13 cellular contexts compared by ENCODE assay signal in the genomic region with DNA sequence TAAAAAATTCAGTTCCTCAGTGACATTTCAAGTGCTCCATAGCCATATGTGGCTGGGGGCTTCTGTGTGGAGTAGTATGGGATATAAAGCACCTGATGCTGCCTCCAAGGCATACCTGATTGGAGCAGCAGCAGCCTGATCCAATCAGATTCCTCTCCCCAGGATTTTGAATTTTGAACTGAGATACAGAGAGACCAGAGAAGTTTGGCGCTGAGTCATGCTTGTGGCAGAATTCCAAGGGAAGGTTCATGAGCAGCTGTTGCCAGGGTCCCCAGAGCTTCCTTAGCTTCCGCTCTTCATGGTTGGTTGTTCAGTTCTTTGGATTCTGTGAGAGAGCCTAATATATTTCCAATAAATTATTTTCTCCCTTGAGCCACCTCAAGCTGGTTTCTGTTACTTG. TPM values are rescaled to one million over a fixed set of nuclear protein-coding genes. Genes with fewer than 3 reads are reported as not detected.
DNase-seq lines count a peak whose midpoint lies in the region; ATAC-seq and TF ChIP-seq lines count a peak whose summit lies in the region.
"Had no signal": no experiment of that assay in that cellular context is flagged by ENCODE, and none has a peak within 500 bp of the region (broad histone marks: within the 10 kb centered on the region; RNA-seq: fewer than 3 reads in every experiment).

No MANE protein-coding gene starts in this region.

- TF ChIP-seq POLR2A in adrenal gland (IDR thresholded peaks at IDR 0.05), result no peak

- H3K9me3 ChIP-seq in adrenal gland (replicated peaks in 1 of 3) (no peaks in the 10 kb centered on the region), trophoblast cell (ENCODE audit: insufficient read depth, low read depth, low read length) (no peaks in the 10 kb centered on the region)
- H3K9me3 ChIP-seq: vagina had no signal

- H3K36me3 ChIP-seq in adrenal gland (replicated peaks in 1 of 2) (no peaks in the 10 kb centered on the region), trophoblast cell (ENCODE audit: control insufficient read depth in 1 of 2, insufficient read depth in 2 of 2, low read length in 2 of 2) (no peaks in the 10 kb centered on the region)
- H3K36me3 ChIP-seq: vagina had no signal

- H3K14ac ChIP-seq in trophoblast cell (ENCODE audit: low read length), result no peak overlapping the region

- H3K18ac ChIP-seq in trophoblast cell (ENCODE audit: low read length), result no peak overlapping the region

- no peak overlapping the region for H3K23ac ChIP-seq in trophoblast cell (ENCODE audit: low read length)

- no peak overlapping the region for H3K4me2 ChIP-seq in trophoblast cell (ENCODE audit: low read length)

- WGBS in adrenal gland, 4 donors, result 29 to 40% (median 33%) methylated on average over 2 of the region's 2 CpGs
- WGBS in trophoblast cell (ENCODE audit: extremely low coverage, insufficient coverage, insufficient read length), result no CpG with 5 or more reads among the region's 2 CpGs

- H3K79me2 ChIP-seq in trophoblast cell (ENCODE audit: control insufficient read depth, insufficient read depth, low read length, poor library complexity), result no peaks in the 10 kb centered on the region

- TF ChIP-seq CTCF in adrenal gland (IDR thresholded peaks at IDR 0.05), result no peak

- intact Hi-C loops in adrenal gland (cut with DNase I), result no loop called here

- ATAC-seq in GM19395 (IDR thresholded peaks at IDR 0.05; ENCODE audit: unreplicated experiment) (no peak), GM19452 (IDR thresholded peaks at IDR 0.05; ENCODE audit: unreplicated experiment) (no peak)
- ATAC-seq: esophagus mucosa had no signal

- H2AFZ ChIP-seq in trophoblast cell (ENCODE audit: insufficient read depth, low read length, poor library complexity), result no peak overlapping the region

- DNase-seq in A172 (ENCODE audit: low spot score) (peak; percentile 68), HK-2 (ENCODE audit: unreplicated experiment) (peak; percentile 21), adrenal gland (peak; percentile 38 to 86 (median 77)), iPS DF 4.7 (ENCODE audit: extremely low read depth, low spot score) (peak; percentile 44), trophoblast cell (no peak), inferior parietal cortex (ENCODE audit: extremely low spot score) (no peak)
- DNase-seq: NCI-H1048 had no signal

- no peak overlapping the region for H3K4ac ChIP-seq in trophoblast cell (ENCODE audit: low read depth, low read length)

- no peak overlapping the region for H4K91ac ChIP-seq in trophoblast cell (ENCODE audit: low read depth, low read length)

- H3K4me3 ChIP-seq in adrenal gland (no peak overlapping the region), trophoblast cell (ENCODE audit: low read depth, low read length) (no peak overlapping the region)
- H3K4me3 ChIP-seq: skin epidermis, vagina had no signal

- H3K27ac ChIP-seq in adrenal gland (no peak overlapping the region), trophoblast cell (ENCODE audit: low read depth, low read length) (no peak overlapping the region)
- H3K27ac ChIP-seq: C4-2B, skin epidermis, vagina had no signal

- H2BK120ac ChIP-seq in trophoblast cell (ENCODE audit: insufficient read depth, low read length, poor library complexity), result no peak overlapping the region

- H4K12ac ChIP-seq in trophoblast cell (ENCODE audit: low read depth, low read length), result no peak overlapping the region

- H3K79me1 ChIP-seq in trophoblast cell (ENCODE audit: low read length), result no peaks in the 10 kb centered on the region

- no peak overlapping the region for H2AK5ac ChIP-seq in trophoblast cell (ENCODE audit: low read length)

- no peak overlapping the region for H2BK12ac ChIP-seq in trophoblast cell (ENCODE audit: low read length)

- H2BK5ac ChIP-seq in trophoblast cell (ENCODE audit: low read depth, low read length, poor library complexity), result no peak overlapping the region

- no peak overlapping the region for H3K9ac ChIP-seq in trophoblast cell (ENCODE audit: low read length)

- H4K8ac ChIP-seq in trophoblast cell (ENCODE audit: low read depth, low read length), result no peak overlapping the region

- H3K4me1 ChIP-seq in adrenal gland (replicated peaks in 1 of 2) (no peaks in the 10 kb centered on the region), trophoblast cell (ENCODE audit: control insufficient read depth in 1 of 2, insufficient read depth in 2 of 2, low read length in 2 of 2) (no peaks in the 10 kb centered on the region)
- H3K4me1 ChIP-seq: vagina had no signal

- no peaks in the 10 kb centered on the region for H3K27me3 ChIP-seq in adrenal gland
- H3K27me3 ChIP-seq in trophoblast cell (ENCODE audit: insufficient read depth, low read length), result no peaks in the 10 kb centered on the region
- H3K27me3 ChIP-seq: vagina had no signal

RNA-seq across cellular contexts. Expression of a gene that starts 29.0 kb away (rescaled TPM):
- 64.9 and 81.7 TPM in 2 replicates for total RNA-seq in A172 (2014; rRNA removed; shearing (Covaris generic))
- 10 to 100 TPM; 16.0 to 45.2 (median 30.4) TPM for total RNA-seq in adrenal gland
- polyA plus RNA-seq in adrenal gland, result 10 to 100 TPM; 66.3 to 88.8 (median 83.0) TPM
- polyA plus RNA-seq in trophoblast cell (2013), result 10.2 and 11.7 TPM in 2 replicates

Comparison
In these comparisons a context has a peak if more than half of its experiments do, and no peak if none do; other contexts are left out.
1. DNase-seq: peak in A172 (single experiment), HK-2 (single experiment), adrenal gland (7 of 7) and iPS DF 4.7 (single experiment); none in trophoblast cell (0 of 2) and inferior parietal cortex (single experiment).